In the genomic region with DNA sequence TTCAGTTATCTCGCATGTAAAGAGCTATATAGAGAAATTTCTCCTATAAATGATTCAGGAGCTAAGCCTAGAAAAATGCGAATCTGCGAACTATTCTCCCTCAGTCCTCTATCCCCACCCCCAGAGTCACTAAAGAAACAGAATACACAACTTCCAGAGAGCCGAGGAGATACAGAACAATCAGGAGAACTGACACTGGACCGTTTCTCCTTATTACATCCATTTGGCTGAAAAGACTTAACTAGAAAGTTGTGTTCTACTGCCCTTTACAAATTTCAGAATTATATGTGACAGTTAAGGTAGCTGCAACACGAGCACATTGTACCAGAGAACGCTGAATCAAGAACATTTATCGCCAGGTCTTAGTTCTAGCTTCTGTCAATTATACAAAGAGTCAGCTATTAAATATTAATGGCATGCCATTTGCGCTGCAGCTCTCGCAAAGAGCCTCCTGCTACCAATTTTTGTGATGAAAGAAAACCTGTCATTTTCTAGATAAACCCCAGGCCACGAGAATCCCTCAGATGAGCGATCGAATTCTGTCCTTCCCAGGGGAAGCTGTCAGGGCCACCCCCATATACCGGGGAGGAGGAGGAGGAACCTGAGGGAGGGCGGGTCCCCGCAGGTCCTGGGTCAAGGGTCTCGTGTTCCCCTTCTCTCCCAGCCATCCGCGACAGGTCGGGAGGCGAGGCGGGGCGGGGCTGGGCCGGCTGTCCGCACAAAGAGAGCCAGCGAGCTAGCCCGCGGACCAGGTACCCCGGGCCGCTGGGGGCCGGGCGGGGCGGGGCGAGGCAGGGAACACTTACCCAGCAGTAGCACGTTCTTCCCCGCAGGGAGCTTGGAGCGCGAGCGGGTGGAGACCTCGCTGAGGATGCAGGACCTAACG, we compare ENCODE assay signal across 1 cellular context.
TF ChIP-seq lines count a peak whose summit lies in the region.

No MANE protein-coding gene starts in this region.

TF ChIP-seq in HepG2, 621 proteins besides CTCF, POLR2A, EP300 and RAD21 (continued from another document and continues in another):
- TF ChIP-seq, protein P1, sequence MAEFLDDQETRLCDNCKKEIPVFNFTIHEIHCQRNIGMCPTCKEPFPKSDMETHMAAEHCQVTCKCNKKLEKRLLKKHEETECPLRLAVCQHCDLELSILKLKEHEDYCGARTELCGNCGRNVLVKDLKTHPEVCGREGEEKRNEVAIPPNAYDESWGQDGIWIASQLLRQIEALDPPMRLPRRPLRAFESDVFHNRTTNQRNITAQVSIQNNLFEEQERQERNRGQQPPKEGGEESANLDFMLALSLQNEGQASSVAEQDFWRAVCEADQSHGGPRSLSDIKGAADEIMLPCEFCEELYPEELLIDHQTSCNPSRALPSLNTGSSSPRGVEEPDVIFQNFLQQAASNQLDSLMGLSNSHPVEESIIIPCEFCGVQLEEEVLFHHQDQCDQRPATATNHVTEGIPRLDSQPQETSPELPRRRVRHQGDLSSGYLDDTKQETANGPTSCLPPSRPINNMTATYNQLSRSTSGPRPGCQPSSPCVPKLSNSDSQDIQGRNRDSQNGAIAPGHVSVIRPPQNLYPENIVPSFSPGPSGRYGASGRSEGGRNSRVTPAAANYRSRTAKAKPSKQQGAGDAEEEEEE (CRISPR knock-in tag; IDR thresholded peaks at IDR 0.05; ENCODE audit: borderline replicate concordance), result no peak
- no peak for TF ChIP-seq ATRX (CRISPR knock-in tag; IDR thresholded peaks at IDR 0.05; ENCODE audit: borderline replicate concordance)
- no peak for TF ChIP-seq ZNF251 (CRISPR knock-in tag; IDR thresholded peaks at IDR 0.05)
- no peak for TF ChIP-seq RARA (CRISPR knock-in tag; IDR thresholded peaks at IDR 0.05)
- TF ChIP-seq ZSCAN5A (CRISPR knock-in tag; IDR thresholded peaks at IDR 0.05; ENCODE audit: borderline replicate concordance), result no peak
- TF ChIP-seq, protein P2, sequence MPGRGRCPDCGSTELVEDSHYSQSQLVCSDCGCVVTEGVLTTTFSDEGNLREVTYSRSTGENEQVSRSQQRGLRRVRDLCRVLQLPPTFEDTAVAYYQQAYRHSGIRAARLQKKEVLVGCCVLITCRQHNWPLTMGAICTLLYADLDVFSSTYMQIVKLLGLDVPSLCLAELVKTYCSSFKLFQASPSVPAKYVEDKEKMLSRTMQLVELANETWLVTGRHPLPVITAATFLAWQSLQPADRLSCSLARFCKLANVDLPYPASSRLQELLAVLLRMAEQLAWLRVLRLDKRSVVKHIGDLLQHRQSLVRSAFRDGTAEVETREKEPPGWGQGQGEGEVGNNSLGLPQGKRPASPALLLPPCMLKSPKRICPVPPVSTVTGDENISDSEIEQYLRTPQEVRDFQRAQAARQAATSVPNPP (CRISPR knock-in tag; IDR thresholded peaks at IDR 0.05), result no peak
- TF ChIP-seq RBAK (CRISPR knock-in tag; IDR thresholded peaks at IDR 0.05), result no peak
- no peak for TF ChIP-seq SRSF4 (IDR thresholded peaks at IDR 0.05; ENCODE audit: low read depth, low read length, poor library complexity, severe bottlenecking)
- no peak; the same call in 1 of the 2 replicates for TF ChIP-seq ATF7-NPFF (CRISPR knock-in tag; IDR thresholded peaks at IDR 0.05; ENCODE audit: low read depth)
- TF ChIP-seq SIX4 (CRISPR knock-in tag; IDR thresholded peaks at IDR 0.05), result no peak
- TF ChIP-seq REL (CRISPR knock-in tag; conservative IDR thresholded peaks at IDR 0.05), result no peak
- TF ChIP-seq, protein P3, sequence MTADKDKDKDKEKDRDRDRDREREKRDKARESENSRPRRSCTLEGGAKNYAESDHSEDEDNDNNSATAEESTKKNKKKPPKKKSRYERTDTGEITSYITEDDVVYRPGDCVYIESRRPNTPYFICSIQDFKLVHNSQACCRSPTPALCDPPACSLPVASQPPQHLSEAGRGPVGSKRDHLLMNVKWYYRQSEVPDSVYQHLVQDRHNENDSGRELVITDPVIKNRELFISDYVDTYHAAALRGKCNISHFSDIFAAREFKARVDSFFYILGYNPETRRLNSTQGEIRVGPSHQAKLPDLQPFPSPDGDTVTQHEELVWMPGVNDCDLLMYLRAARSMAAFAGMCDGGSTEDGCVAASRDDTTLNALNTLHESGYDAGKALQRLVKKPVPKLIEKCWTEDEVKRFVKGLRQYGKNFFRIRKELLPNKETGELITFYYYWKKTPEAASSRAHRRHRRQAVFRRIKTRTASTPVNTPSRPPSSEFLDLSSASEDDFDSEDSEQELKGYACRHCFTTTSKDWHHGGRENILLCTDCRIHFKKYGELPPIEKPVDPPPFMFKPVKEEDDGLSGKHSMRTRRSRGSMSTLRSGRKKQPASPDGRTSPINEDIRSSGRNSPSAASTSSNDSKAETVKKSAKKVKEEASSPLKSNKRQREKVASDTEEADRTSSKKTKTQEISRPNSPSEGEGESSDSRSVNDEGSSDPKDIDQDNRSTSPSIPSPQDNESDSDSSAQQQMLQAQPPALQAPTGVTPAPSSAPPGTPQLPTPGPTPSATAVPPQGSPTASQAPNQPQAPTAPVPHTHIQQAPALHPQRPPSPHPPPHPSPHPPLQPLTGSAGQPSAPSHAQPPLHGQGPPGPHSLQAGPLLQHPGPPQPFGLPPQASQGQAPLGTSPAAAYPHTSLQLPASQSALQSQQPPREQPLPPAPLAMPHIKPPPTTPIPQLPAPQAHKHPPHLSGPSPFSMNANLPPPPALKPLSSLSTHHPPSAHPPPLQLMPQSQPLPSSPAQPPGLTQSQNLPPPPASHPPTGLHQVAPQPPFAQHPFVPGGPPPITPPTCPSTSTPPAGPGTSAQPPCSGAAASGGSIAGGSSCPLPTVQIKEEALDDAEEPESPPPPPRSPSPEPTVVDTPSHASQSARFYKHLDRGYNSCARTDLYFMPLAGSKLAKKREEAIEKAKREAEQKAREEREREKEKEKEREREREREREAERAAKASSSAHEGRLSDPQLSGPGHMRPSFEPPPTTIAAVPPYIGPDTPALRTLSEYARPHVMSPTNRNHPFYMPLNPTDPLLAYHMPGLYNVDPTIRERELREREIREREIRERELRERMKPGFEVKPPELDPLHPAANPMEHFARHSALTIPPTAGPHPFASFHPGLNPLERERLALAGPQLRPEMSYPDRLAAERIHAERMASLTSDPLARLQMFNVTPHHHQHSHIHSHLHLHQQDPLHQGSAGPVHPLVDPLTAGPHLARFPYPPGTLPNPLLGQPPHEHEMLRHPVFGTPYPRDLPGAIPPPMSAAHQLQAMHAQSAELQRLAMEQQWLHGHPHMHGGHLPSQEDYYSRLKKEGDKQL (CRISPR knock-in tag; IDR thresholded peaks at IDR 0.05; ENCODE audit: low read depth), result no peak; the same call in 1 of the 2 replicates
- no peak; the same call in 1 of the 2 replicates for TF ChIP-seq PHF20 (CRISPR knock-in tag; IDR thresholded peaks at IDR 0.05)
- 0 out of 2 replicates have a peak, but pooled peaks have one; percentile 21 for TF ChIP-seq ZNF605 (CRISPR knock-in tag; IDR thresholded peaks at IDR 0.05)
- TF ChIP-seq NFYC (CRISPR knock-in tag; IDR thresholded peaks at IDR 0.05), result no peak
- TF ChIP-seq MATR3 (CRISPR knock-in tag; IDR thresholded peaks at IDR 0.05), result no peak
- no peak for TF ChIP-seq ZNF232 (CRISPR knock-in tag; IDR thresholded peaks at IDR 0.05; ENCODE audit: borderline replicate concordance)
- no peak for TF ChIP-seq LCORL (IDR thresholded peaks at IDR 0.05)
- TF ChIP-seq LCORL (CRISPR knock-in tag; IDR thresholded peaks at IDR 0.05), result no peak
- TF ChIP-seq ZNF225 (CRISPR knock-in tag; IDR thresholded peaks at IDR 0.05), result no peak
- no peak for TF ChIP-seq SOX5 (CRISPR knock-in tag; IDR thresholded peaks at IDR 0.05; ENCODE audit: borderline replicate concordance)
- no peak for TF ChIP-seq MTA1 (CRISPR knock-in tag; IDR thresholded peaks at IDR 0.05; ENCODE audit: borderline replicate concordance)
- no peak for TF ChIP-seq ZNF616 (CRISPR knock-in tag; IDR thresholded peaks at IDR 0.05; ENCODE audit: low read depth)
- TF ChIP-seq MXD1 (CRISPR knock-in tag; IDR thresholded peaks at IDR 0.05), result peak; percentile 62
- TF ChIP-seq, protein P4, sequence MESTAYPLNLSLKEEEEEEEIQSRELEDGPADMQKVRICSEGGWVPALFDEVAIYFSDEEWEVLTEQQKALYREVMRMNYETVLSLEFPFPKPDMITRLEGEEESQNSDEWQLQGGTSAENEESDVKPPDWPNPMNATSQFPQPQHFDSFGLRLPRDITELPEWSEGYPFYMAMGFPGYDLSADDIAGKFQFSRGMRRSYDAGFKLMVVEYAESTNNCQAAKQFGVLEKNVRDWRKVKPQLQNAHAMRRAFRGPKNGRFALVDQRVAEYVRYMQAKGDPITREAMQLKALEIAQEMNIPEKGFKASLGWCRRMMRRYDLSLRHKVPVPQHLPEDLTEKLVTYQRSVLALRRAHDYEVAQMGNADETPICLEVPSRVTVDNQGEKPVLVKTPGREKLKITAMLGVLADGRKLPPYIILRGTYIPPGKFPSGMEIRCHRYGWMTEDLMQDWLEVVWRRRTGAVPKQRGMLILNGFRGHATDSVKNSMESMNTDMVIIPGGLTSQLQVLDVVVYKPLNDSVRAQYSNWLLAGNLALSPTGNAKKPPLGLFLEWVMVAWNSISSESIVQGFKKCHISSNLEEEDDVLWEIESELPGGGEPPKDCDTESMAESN (CRISPR knock-in tag; conservative IDR thresholded peaks at IDR 0.05), result peak; percentile 85; the same call in 1 of the 2 replicates
- no peak for TF ChIP-seq ZNF383 (CRISPR knock-in tag; IDR thresholded peaks at IDR 0.05; ENCODE audit: borderline replicate concordance)
- TF ChIP-seq, protein P5, sequence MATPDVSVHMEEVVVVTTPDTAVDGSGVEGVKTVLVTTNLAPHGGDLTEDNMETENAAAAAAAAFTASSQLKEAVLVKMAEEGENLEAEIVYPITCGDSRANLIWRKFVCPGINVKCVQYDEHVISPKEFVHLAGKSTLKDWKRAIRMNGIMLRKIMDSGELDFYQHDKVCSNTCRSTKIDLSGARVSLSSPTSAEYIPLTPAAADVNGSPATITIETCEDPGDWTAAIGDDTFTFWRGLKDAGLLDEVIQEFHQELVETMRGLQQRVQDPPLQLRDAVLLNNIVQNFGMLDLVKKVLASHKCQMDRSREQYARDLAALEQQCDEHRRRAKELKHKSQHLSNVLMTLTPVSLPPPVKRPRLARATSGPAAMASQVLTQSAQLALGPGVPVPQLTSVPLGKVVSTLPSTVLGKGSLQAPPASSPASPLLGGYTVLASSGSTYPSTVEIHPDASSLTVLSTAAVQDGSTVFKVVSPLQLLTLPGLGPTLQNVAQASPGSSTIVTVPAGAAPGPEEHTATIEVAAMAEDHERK (CRISPR knock-in tag; IDR thresholded peaks at IDR 0.05; ENCODE audit: low read depth), result no peak
- TF ChIP-seq ZNF180 (CRISPR knock-in tag; IDR thresholded peaks at IDR 0.05; ENCODE audit: borderline replicate concordance, low read depth), result no peak
- TF ChIP-seq, protein P6, sequence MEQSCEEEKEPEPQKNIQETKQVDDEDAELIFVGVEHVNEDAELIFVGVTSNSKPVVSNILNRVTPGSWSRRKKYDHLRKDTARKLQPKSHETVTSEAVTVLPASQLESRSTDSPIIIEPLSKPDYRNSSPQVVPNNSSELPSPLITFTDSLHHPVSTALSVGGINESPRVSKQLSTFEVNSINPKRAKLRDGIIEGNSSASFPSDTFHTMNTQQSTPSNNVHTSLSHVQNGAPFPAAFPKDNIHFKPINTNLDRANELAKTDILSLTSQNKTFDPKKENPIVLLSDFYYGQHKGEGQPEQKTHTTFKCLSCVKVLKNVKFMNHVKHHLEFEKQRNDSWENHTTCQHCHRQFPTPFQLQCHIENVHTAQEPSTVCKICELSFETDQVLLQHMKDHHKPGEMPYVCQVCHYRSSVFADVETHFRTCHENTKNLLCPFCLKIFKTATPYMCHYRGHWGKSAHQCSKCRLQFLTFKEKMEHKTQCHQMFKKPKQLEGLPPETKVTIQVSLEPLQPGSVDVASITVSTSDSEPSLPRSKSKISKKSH (CRISPR knock-in tag; IDR thresholded peaks at IDR 0.05; ENCODE audit: borderline replicate concordance), result no peak
- no peak for TF ChIP-seq SNAPC2 (CRISPR knock-in tag; IDR thresholded peaks at IDR 0.05)
- TF ChIP-seq TOPORS (CRISPR knock-in tag; IDR thresholded peaks at IDR 0.05), result 0 out of 2 replicates have a peak, but pooled peaks have one; percentile 7
- no peak for TF ChIP-seq ZNF331 (CRISPR knock-in tag; IDR thresholded peaks at IDR 0.05)
- peak; percentile 72; the same call in 1 of the 2 replicates for TF ChIP-seq SP5 (CRISPR knock-in tag; IDR thresholded peaks at IDR 0.05; ENCODE audit: borderline replicate concordance, low read depth)
- no peak for TF ChIP-seq ZNF691 (CRISPR knock-in tag; IDR thresholded peaks at IDR 0.05; ENCODE audit: borderline replicate concordance, low read depth)
- no peak for TF ChIP-seq BORCS8-MEF2B (CRISPR knock-in tag; IDR thresholded peaks at IDR 0.05)
- no peak for TF ChIP-seq ZNF629 (CRISPR knock-in tag; conservative IDR thresholded peaks at IDR 0.05)
- peak; percentile 57 for TF ChIP-seq ZMYM4 (CRISPR knock-in tag; IDR thresholded peaks at IDR 0.05)
- no peak for TF ChIP-seq MTF1 (CRISPR knock-in tag; IDR thresholded peaks at IDR 0.05)
- TF ChIP-seq CCDC6 (CRISPR knock-in tag; IDR thresholded peaks at IDR 0.05), result no peak; the same call in 1 of the 2 replicates
- TF ChIP-seq FOXJ3 (CRISPR knock-in tag; IDR thresholded peaks at IDR 0.05; ENCODE audit: borderline replicate concordance), result no peak
